Comparison of ENCODE assay signal across 20 cellular contexts in the genomic region with DNA sequence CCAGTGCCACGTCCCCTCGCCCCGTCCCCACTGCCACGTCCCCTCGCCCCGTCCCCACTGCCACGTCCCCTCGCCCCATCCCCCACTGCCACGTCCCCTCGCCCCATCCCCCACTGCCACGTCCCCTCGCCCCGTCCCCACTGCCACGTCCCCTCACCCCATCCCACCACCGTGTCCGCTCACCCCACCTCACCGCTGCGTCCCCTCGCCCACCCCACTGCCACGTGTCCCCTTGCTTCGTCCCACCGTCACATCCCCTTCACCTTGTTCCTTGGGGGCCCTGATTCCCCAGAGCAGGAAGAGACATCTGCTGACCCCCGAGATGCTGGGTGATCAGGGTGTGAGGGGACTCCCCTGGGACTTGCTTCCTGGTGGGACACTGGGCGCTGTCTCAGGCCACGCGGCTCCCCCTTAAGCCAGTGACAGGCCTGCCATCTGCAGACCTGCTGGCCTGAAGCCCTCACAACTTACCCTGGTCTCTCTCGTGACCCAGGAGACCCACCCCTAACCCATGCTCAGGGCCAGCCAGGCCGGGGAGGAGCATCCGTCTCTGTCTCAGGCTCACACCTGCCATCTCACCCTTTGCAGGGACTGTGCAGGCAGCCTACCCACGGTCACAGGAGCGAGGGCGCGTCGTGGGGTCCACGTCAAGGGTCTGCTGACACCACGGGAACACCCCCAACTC.
DNase-seq lines count a peak whose midpoint lies in the region; ATAC-seq, FAIRE-seq and TF ChIP-seq lines count a peak whose summit lies in the region.
"Had no signal": no experiment of that assay in that cellular context is flagged by ENCODE, and none has a peak within 500 bp of the region (broad histone marks: within the 10 kb centered on the region; RNA-seq: fewer than 3 reads in every experiment).

No MANE protein-coding gene starts in this region.

- H3K27ac Mint-ChIP-seq in stimulated activated naive CD8-positive, alpha-beta T cell treated with anti-CD3 and anti-CD28 coated beads, Interleukin-15, amount 100 ng/mL, for 72 hours = peak overlapping the region in 1 of 2 donors; percentile 23
- H3K27ac Mint-ChIP-seq in astrocyte (ENCODE audit: unreplicated experiment) = no peak overlapping the region
- H3K27ac Mint-ChIP-seq: B cell, HFFc6, IgD-negative memory B cell had no signal

- no peak for TF ChIP-seq CTCF in astrocyte (IDR thresholded peaks at IDR 0.05; ENCODE audit: insufficient read depth, low read depth, low read length)
- TF ChIP-seq CTCF in spleen (IDR thresholded peaks at IDR 0.05 in 8 of 11, conservative IDR thresholded peaks at IDR 0.05 in 3 of 11) = no peak
- TF ChIP-seq CTCF in Peyer's patch (IDR thresholded peaks at IDR 0.05) = no peak

- no peak overlapping the region for H3K4me3 ChIP-seq in astrocyte (ENCODE audit: insufficient read depth, low read depth, low read length)
- H3K4me3 ChIP-seq in spleen = no peak overlapping the region
- no peak overlapping the region for H3K4me3 ChIP-seq in Peyer's patch
- H3K4me3 ChIP-seq: BLaER1 treated with 17β-estradiol and CSF1 and Interleukin-3, amounts not matched to agents 10 nM and 100 nM had no signal

- peaks cover 25% of the 10 kb centered on the region for H3K4me1 Mint-ChIP-seq in stimulated activated naive CD8-positive, alpha-beta T cell treated with anti-CD3 and anti-CD28 coated beads, Interleukin-15, amount 100 ng/mL, for 72 hours
- peaks cover 8% of the 10 kb centered on the region for H3K4me1 Mint-ChIP-seq in astrocyte (ENCODE audit: low read depth, unreplicated experiment)

- H3K4me3 Mint-ChIP-seq in stimulated activated naive CD8-positive, alpha-beta T cell treated with anti-CD3 and anti-CD28 coated beads, Interleukin-15, amount 100 ng/mL, for 72 hours = no peak overlapping the region
- no peak overlapping the region for H3K4me3 Mint-ChIP-seq in astrocyte (ENCODE audit: unreplicated experiment)
- H3K4me3 Mint-ChIP-seq: B cell, HFFc6, IgD-negative memory B cell had no signal

- H3K27me3 Mint-ChIP-seq in stimulated activated naive CD8-positive, alpha-beta T cell treated with anti-CD3 and anti-CD28 coated beads, Interleukin-15, amount 100 ng/mL, for 72 hours = peaks cover 19% of the 10 kb centered on the region
- H3K27me3 Mint-ChIP-seq in astrocyte (ENCODE audit: low read depth, unreplicated experiment) = peaks cover 3% of the 10 kb centered on the region
- H3K27me3 Mint-ChIP-seq: B cell; CD4-positive, CD25-positive, alpha-beta regulatory T cell had no signal

- H3K9me3 Mint-ChIP-seq in stimulated activated naive CD8-positive, alpha-beta T cell treated with anti-CD3 and anti-CD28 coated beads, Interleukin-15, amount 100 ng/mL, for 72 hours = no peaks in the 10 kb centered on the region
- H3K9me3 Mint-ChIP-seq in astrocyte (ENCODE audit: unreplicated experiment) = peaks cover 4% of the 10 kb centered on the region
- H3K9me3 Mint-ChIP-seq: HFFc6, IgD-negative memory B cell had no signal

- H3K27ac ChIP-seq in astrocyte (ENCODE audit: low read depth, low read length) (peak overlapping the region; percentile 65), spleen (peak overlapping the region in 1 of 8 donors; percentile 33), Peyer's patch (no peak overlapping the region)
- H3K27ac ChIP-seq: BLaER1 treated with 17β-estradiol and CSF1 and Interleukin-3, amounts not matched to agents 10 nM and 100 nM had no signal

- peak overlapping the region; percentile 30 for H3K9ac ChIP-seq in astrocyte (ENCODE audit: low read length)
- H3K9ac ChIP-seq: BLaER1 treated with 17β-estradiol and CSF1 and Interleukin-3, amounts not matched to agents 10 nM and 100 nM had no signal

- H4K20me1 ChIP-seq in astrocyte (ENCODE audit: insufficient read depth, low read length) = peaks cover 10% of the 10 kb centered on the region

- peak overlapping the region; percentile 5 for H3K4me2 ChIP-seq in astrocyte (ENCODE audit: low read length)
- H3K4me2 ChIP-seq: BLaER1 treated with 17β-estradiol and CSF1 and Interleukin-3, amounts not matched to agents 10 nM and 100 nM had no signal

- peaks cover 3% of the 10 kb centered on the region for H3K79me2 ChIP-seq in astrocyte (ENCODE audit: insufficient read depth, low read length)

- H3K4me1 ChIP-seq in astrocyte (ENCODE audit: insufficient read depth, low read length) (peaks cover 9% of the 10 kb centered on the region), spleen (peaks cover 5 to 79% (median 28%) of the 10 kb centered on the region in 6 donors), Peyer's patch (no peaks in the 10 kb centered on the region)
- H3K4me1 ChIP-seq: Caco-2 had no signal

- TF ChIP-seq POLR2A in spleen (IDR thresholded peaks at IDR 0.05) (no peak), Peyer's patch (IDR thresholded peaks at IDR 0.05) (no peak), GM18505 (IDR thresholded peaks at IDR 0.05; ENCODE audit: borderline replicate concordance, extremely low read depth, insufficient read depth, insufficient read length) (no peak)

- peaks cover 7% of the 10 kb centered on the region for H3K36me3 Mint-ChIP-seq in astrocyte (ENCODE audit: low read depth, unreplicated experiment)
- H3K36me3 Mint-ChIP-seq: IgD-negative memory B cell had no signal

- no peaks in the 10 kb centered on the region for H3K36me3 ChIP-seq in astrocyte (ENCODE audit: insufficient read depth, low read length)
- H3K36me3 ChIP-seq in spleen = peaks cover 0 to 53% (median 12%) of the 10 kb centered on the region in 6 donors
- H3K36me3 ChIP-seq in Peyer's patch = no peaks in the 10 kb centered on the region

- DNase-seq in stimulated activated naive CD8-positive, alpha-beta T cell treated with anti-CD3 and anti-CD28 coated beads, Interleukin-15, amount 100 ng/mL, for 72 hours = no peak
- DNase-seq in stimulated activated naive CD8-positive, alpha-beta T cell treated with anti-CD3 and anti-CD28 coated beads, Interleukin-15, Interleukin-2, amounts not matched to agents 100 U/mL and 50 U/mL, for 24 hours = no peak
- DNase-seq in astrocyte (ENCODE audit: low read depth) (no peak), spleen (peak; percentile 64), Peyer's patch (no peak)
- DNase-seq: Caco-2; CD4-positive, CD25-positive, alpha-beta regulatory T cell; GOT3; H7; HFFc6 had no signal

- H3K9me3 ChIP-seq in astrocyte (ENCODE audit: insufficient read depth, low read depth, low read length) (no peaks in the 10 kb centered on the region), spleen (no peaks in the 10 kb centered on the region), Peyer's patch (no peaks in the 10 kb centered on the region)
- H3K9me3 ChIP-seq: Caco-2 had no signal

- FAIRE-seq in astrocyte (lab: Jason Lieb, UNC) = no peak
- FAIRE-seq: D721Med, G401.6, GM12892, HepG2 had no signal

- intact Hi-C loops in spleen (cut with DNase I; ENCODE audit: low total_unique reads) = no loop called here

- WGBS in spleen, 5 donors = 87 to 94% (median 91%) methylated on average over 22 to 34 of the region's 36 CpGs

- ATAC-seq in stimulated activated naive CD8-positive, alpha-beta T cell treated with anti-CD3 and anti-CD28 coated beads, Interleukin-15, amount 100 ng/mL, for 72 hours = peak; percentile 46
- ATAC-seq in stimulated activated naive CD8-positive, alpha-beta T cell treated with anti-CD3 and anti-CD28 coated beads, Interleukin-15, Interleukin-2, amounts not matched to agents 100 U/mL and 50 U/mL, for 24 hours = no peak
- ATAC-seq in GM21367 (IDR thresholded peaks at IDR 0.05; ENCODE audit: unreplicated experiment) (no peak), GM18505 (IDR thresholded peaks at IDR 0.05; ENCODE audit: unreplicated experiment) (no peak)
- ATAC-seq: HCT116, HepG2 had no signal

- H2AFZ ChIP-seq in astrocyte (ENCODE audit: low read depth, low read length) = no peak overlapping the region

- no peaks in the 10 kb centered on the region for H3K27me3 ChIP-seq in astrocyte (ENCODE audit: insufficient read depth, low read length)
- no peaks in the 10 kb centered on the region for H3K27me3 ChIP-seq in spleen (replicated peaks in 1 of 7)
- no peaks in the 10 kb centered on the region for H3K27me3 ChIP-seq in Peyer's patch
